1 cellular context compared by ENCODE assay signal in the genomic region with DNA sequence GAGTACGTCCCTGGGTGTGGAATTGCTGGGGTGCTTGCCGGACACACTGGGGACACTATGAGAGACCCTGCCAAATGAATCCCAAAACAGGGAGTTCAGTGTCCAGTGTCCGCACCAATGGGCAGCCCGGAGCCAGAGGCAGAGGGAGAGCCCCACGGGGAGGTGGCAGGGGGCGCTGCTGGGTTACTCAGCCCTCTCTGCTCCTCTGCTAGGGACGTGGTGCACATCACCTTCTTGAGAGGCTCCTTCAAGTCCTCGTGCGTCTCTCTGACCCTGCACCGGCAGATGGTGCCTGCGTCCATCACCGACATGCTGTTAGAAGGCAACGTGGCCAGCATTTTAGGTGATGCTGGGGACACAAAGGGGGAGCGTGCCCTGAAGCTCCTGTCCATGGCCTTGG.
TF ChIP-seq lines count a peak whose summit lies in the region.

No MANE protein-coding gene starts in this region.

TF ChIP-seq in endothelial cell of umbilical vein, 7 proteins besides CTCF, POLR2A, EP300 and RAD21:
- no peak for TF ChIP-seq GATA2 (IDR thresholded peaks at IDR 0.05; ENCODE audit: insufficient read depth, insufficient read length, low read depth, low read length)
- no peak for TF ChIP-seq FOS (IDR thresholded peaks at IDR 0.05; ENCODE audit: borderline replicate concordance, insufficient read depth, low read length)
- TF ChIP-seq POLR2AphosphoS5 (IDR thresholded peaks at IDR 0.05; ENCODE audit: insufficient read depth, low read depth, low read length): no peak
- no peak for TF ChIP-seq JUN (IDR thresholded peaks at IDR 0.05; ENCODE audit: borderline replicate concordance, insufficient read depth, insufficient read length, low read depth)
- TF ChIP-seq, protein P1, sequence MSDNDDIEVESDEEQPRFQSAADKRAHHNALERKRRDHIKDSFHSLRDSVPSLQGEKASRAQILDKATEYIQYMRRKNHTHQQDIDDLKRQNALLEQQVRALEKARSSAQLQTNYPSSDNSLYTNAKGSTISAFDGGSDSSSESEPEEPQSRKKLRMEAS (IDR thresholded peaks at IDR 0.05; ENCODE audit: insufficient read depth, insufficient read length): no peak
- TF ChIP-seq EZH2 (IDR thresholded peaks at IDR 0.05; ENCODE audit: borderline replicate concordance, low read depth, low read length, severe bottlenecking): no peak
- no peak for TF ChIP-seq MYC (IDR thresholded peaks at IDR 0.05; ENCODE audit: low read depth, low read length)
TF ChIP-seq in endothelial cell of umbilical vein: peak in this region for 0.
